8 cellular contexts compared by ENCODE assay signal in the genomic region with DNA sequence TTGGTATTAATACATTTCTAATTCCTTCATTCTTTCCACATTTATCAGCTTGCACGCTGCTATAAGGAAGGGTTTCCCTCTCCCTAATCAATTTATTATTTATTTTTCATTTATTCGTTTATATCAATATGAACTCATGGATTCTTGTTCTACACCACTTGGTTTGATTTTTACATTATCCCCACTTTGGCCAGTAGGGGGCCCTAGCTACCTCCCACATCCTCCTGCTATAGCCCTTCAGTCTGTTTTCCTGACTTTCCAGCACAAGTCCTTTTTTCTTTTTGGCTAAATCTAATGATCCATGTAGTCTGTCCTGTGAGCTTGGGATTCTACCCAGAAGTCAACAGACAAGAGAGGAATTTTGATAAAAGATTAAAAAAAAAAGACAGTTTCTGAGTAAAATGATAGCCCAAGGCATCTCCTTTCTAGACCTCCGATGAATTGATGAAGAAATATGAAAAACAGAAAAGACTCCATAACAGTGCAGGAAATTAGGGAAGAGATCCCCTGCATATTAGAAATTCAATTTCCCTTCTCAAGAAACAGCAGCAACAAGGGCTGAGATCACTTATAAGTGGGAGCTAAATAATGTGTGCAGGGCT. TPM values are rescaled to one million over a fixed set of nuclear protein-coding genes. Genes with fewer than 3 reads are reported as not detected.
DNase-seq lines count a peak whose midpoint lies in the region; ATAC-seq and TF ChIP-seq lines count a peak whose summit lies in the region.
"Had no signal": no experiment of that assay in that cellular context is flagged by ENCODE, and none has a peak within 500 bp of the region (broad histone marks: within the 10 kb centered on the region; RNA-seq: fewer than 3 reads in every experiment).

No MANE protein-coding gene starts in this region.

- H4K20me1 ChIP-seq in PC-3 (ENCODE audit: low read length), result no peaks in the 10 kb centered on the region

- H3K9me2 ChIP-seq in PC-3 (replicated peaks; ENCODE audit: low read length), result no peaks in the 10 kb centered on the region

- no peaks in the 10 kb centered on the region for H3K36me3 Mint-ChIP-seq in CD4-positive, alpha-beta memory T cell
- H3K36me3 Mint-ChIP-seq in endothelial cell (ENCODE audit: low read depth, unreplicated experiment) (no peaks in the 10 kb centered on the region), neural crest cell (ENCODE audit: low read depth) (no peaks in the 10 kb centered on the region)

- H3K4me3 Mint-ChIP-seq in CD4-positive, alpha-beta memory T cell, result no peak overlapping the region
- H3K4me3 Mint-ChIP-seq in endothelial cell (ENCODE audit: unreplicated experiment), result no peak overlapping the region
- H3K4me3 Mint-ChIP-seq in neural crest cell, result no peak overlapping the region

- H3K4me1 ChIP-seq in CD4-positive, alpha-beta memory T cell (ENCODE audit: insufficient read depth, low read length), result no peaks in the 10 kb centered on the region
- peaks cover 10% of the 10 kb centered on the region for H3K4me1 ChIP-seq in PC-3 (ENCODE audit: insufficient read depth, low read length)

- peak overlapping the region in 1 of 7 donors; percentile 31 for H3K27ac Mint-ChIP-seq in CD4-positive, alpha-beta memory T cell
- no peak overlapping the region for H3K27ac Mint-ChIP-seq in endothelial cell (ENCODE audit: unreplicated experiment)
- no peak overlapping the region for H3K27ac Mint-ChIP-seq in neural crest cell (ENCODE audit: unreplicated experiment)

- H3K4me1 Mint-ChIP-seq in CD4-positive, alpha-beta memory T cell, result peaks cover 1 to 9% (median 6%) of the 10 kb centered on the region in 4 donors
- peaks cover 18% of the 10 kb centered on the region for H3K4me1 Mint-ChIP-seq in endothelial cell (ENCODE audit: unreplicated experiment)
- H3K4me1 Mint-ChIP-seq in neural crest cell, result peaks cover 25% of the 10 kb centered on the region

- no peaks in the 10 kb centered on the region for H3F3A ChIP-seq in PC-3 (ENCODE audit: low read length, unreplicated experiment)

- no peak overlapping the region for H3K4me2 ChIP-seq in PC-3 (ENCODE audit: low read length)

- H2AFZ ChIP-seq in PC-3 (ENCODE audit: low read length), result no peak overlapping the region

- TF ChIP-seq CTCF in GM12865 (IDR thresholded peaks at IDR 0.05; ENCODE audit: insufficient read depth, low read depth, low read length, missing control alignments) (peak; percentile 85), PC-3 (conservative IDR thresholded peaks at IDR 0.05; ENCODE audit: low read depth, low read length) (peak; percentile 78), endothelial cell (IDR thresholded peaks at IDR 0.05; ENCODE audit: unreplicated experiment) (peak; percentile 81), neural crest cell (conservative IDR thresholded peaks at IDR 0.05) (peak; percentile 82)

- H3K79me2 ChIP-seq in PC-3 (ENCODE audit: low read length), result no peaks in the 10 kb centered on the region

- POLR2A ChIA-PET in CD4-positive, alpha-beta memory T cell (lab: Charles Lee; ENCODE audit: partially characterized antibody), result no interaction called here
- POLR2A ChIA-PET in PC-3 (lab: Charles Lee; ENCODE audit: unreplicated experiment), result no interaction called here

- DNase-seq in CD4-positive, alpha-beta memory T cell, result peak in 4 of 5 donors; percentile 13 to 35 (median 24)
- DNase-seq in GM12865 (ENCODE audit: low read depth) (peak; percentile 59), PC-3 (peak; percentile 54), endothelial cell (ENCODE audit: low spot score) (peak; percentile 58), neural crest cell (ENCODE audit: low read depth, low spot score) (peak; percentile 35)

- H3K27me3 ChIP-seq in CD4-positive, alpha-beta memory T cell (ENCODE audit: insufficient read depth, low read length), result no peaks in the 10 kb centered on the region
- H3K27me3 ChIP-seq in PC-3 (ENCODE audit: low read length), result no peaks in the 10 kb centered on the region

- no TSS peak for BruUV-seq in PC-3 (replicated peaks; lab: Mats Ljungman, UMichigan)

- H3K9me3 Mint-ChIP-seq in CD4-positive, alpha-beta memory T cell, result no peaks in the 10 kb centered on the region
- H3K9me3 Mint-ChIP-seq in endothelial cell (ENCODE audit: unreplicated experiment) (no peaks in the 10 kb centered on the region), neural crest cell (no peaks in the 10 kb centered on the region)

- H3K9me3 ChIP-seq in CD4-positive, alpha-beta memory T cell (ENCODE audit: control insufficient read depth in 1 of 2, low read length in 2 of 2), result no peaks in the 10 kb centered on the region
- H3K9me3 ChIP-seq in PC-3 (ENCODE audit: low read length), result no peaks in the 10 kb centered on the region

- CTCF ChIA-PET in CD4-positive, alpha-beta memory T cell (lab: Charles Lee; ENCODE audit: partially characterized antibody), result interaction anchor here (0.5 to 4.0 kb wide), 24 partner anchors 9 to 1205 kb away, joined by 3 to 54 read pairs (median 4); no protein-coding TSS in a partner anchor
- CTCF ChIA-PET in PC-3 (lab: Charles Lee), result interaction anchor here (0.7 kb wide), 2 partner anchors 151 to 331 kb away, joined by 4 to 9 read pairs; no protein-coding TSS in a partner anchor

- intact Hi-C loops in CD4-positive, alpha-beta memory T cell (cut with micrococcal nuclease), result no loop called here
- intact Hi-C loops in PC-3 (cut with micrococcal nuclease), result no loop called here

- H3K4me3 ChIP-seq in CD4-positive, alpha-beta memory T cell (ENCODE audit: low read length in 2 of 2), result no peak overlapping the region
- H3K4me3 ChIP-seq in GM12865 (ENCODE audit: low read depth, low read length), result no peak overlapping the region
- H3K4me3 ChIP-seq in PC-3 (ENCODE audit: low read length), result no peak overlapping the region

- no peak overlapping the region for H3K27ac ChIP-seq in CD4-positive, alpha-beta memory T cell (ENCODE audit: low read depth, low read length)
- H3K27ac ChIP-seq in PC-3 (ENCODE audit: low read length), result no peak overlapping the region

- ATAC-seq in PC-3, result no peak
- ATAC-seq in GM18867 (IDR thresholded peaks at IDR 0.05; ENCODE audit: unreplicated experiment), result no peak
- ATAC-seq in GM21381 (IDR thresholded peaks at IDR 0.05; ENCODE audit: unreplicated experiment), result no peak

- no peak overlapping the region for H3K9ac ChIP-seq in PC-3 (ENCODE audit: low read length)

- H3K27me3 Mint-ChIP-seq in CD4-positive, alpha-beta memory T cell, result peaks cover 0 to 11% of the 10 kb centered on the region in 2 donors
- H3K27me3 Mint-ChIP-seq in endothelial cell (ENCODE audit: unreplicated experiment) (peaks cover 2% of the 10 kb centered on the region), neural crest cell (ENCODE audit: low read depth) (no peaks in the 10 kb centered on the region)

- H3K36me3 ChIP-seq in CD4-positive, alpha-beta memory T cell (ENCODE audit: insufficient read depth, low read length), result no peaks in the 10 kb centered on the region
- H3K36me3 ChIP-seq in PC-3 (ENCODE audit: low read depth, low read length), result no peaks in the 10 kb centered on the region

RNA-seq across cellular contexts. Expression of a gene that starts 47.7 kb away (rescaled TPM):
- not detected for total RNA-seq in CD4-positive, alpha-beta memory T cell
- polyA plus RNA-seq in CD4-positive, alpha-beta memory T cell, result not detected
- total RNA-seq in PC-3 (2014; rRNA removed) (not detected in 2 replicates), endothelial cell (ENCODE audit: unreplicated experiment) (not detected), neural crest cell (not detected in 2 replicates)
- total RNA-seq: activated CD8-positive, alpha-beta memory T cell treated with anti-CD3 and anti-CD28 coated beads for 36 hours had no signal
